In the genomic region with DNA sequence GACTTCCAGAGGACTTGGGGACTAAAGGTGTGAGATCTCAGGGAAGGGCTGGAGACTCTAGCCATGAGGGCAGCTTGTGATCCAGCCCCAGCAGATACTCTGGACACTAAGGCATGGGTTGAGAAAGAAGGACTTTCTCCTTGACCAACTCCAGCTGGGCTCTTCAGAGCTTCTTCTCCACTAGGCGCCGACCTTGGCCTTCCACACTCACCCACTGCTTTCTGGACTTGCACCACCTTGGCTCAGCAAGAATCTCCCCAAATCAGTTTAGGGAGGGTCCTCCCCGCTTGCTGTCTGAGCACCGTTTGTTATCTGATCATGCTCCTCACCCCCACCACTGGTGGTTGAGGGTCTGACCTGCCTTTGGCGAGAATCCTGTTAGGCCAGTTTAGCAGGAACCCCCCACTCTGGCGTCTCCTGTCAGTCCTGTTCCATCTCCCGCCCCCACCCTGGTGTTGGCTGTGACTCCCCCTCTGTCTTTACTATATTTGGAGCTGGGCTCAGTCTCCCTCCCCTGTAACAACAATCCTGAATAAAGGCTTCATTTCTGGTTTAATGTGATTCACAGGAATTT, we compare ENCODE assay signal across 2 cellular contexts. TPM values are rescaled to one million over a fixed set of nuclear protein-coding genes. Genes with fewer than 3 reads are reported as not detected.
"Had no signal": no experiment of that assay in that cellular context is flagged by ENCODE, and none has a peak within 500 bp of the region (broad histone marks: within the 10 kb centered on the region; RNA-seq: fewer than 3 reads in every experiment).

No MANE protein-coding gene starts in this region.

RNA-seq across cellular contexts. Expression of gene APOL4, which starts 27.3 kb away (rescaled TPM):
- total RNA-seq: fibroblast of villous mesenchyme had no signal
- polyA plus RNA-seq: mammary epithelial cell had no signal
